In genomic region chr10:93267521-93267920, GRCh38 we compare ENCODE assay signal across 1 cellular context.
TF ChIP-seq lines count a peak whose summit lies in the region.

No MANE protein-coding gene starts in this region.

TF ChIP-seq in GM12878, 131 proteins besides CTCF, POLR2A, EP300 and RAD21 (continued from another document and continues in another):
- no peak for TF ChIP-seq ZBTB40 (IDR thresholded peaks at IDR 0.05; ENCODE audit: borderline replicate concordance)
- peak; percentile 98 for TF ChIP-seq IRF4 (IDR thresholded peaks at IDR 0.05; ENCODE audit: low read depth, low read length)
- TF ChIP-seq ZNF207 (IDR thresholded peaks at IDR 0.05; ENCODE audit: borderline replicate concordance), result no peak
- TF ChIP-seq, protein P1, sequence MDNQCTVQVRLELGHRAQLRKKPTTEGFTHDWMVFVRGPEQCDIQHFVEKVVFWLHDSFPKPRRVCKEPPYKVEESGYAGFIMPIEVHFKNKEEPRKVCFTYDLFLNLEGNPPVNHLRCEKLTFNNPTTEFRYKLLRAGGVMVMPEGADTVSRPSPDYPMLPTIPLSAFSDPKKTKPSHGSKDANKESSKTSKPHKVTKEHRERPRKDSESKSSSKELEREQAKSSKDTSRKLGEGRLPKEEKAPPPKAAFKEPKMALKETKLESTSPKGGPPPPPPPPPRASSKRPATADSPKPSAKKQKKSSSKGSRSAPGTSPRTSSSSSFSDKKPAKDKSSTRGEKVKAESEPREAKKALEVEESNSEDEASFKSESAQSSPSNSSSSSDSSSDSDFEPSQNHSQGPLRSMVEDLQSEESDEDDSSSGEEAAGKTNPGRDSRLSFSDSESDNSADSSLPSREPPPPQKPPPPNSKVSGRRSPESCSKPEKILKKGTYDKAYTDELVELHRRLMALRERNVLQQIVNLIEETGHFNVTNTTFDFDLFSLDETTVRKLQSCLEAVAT (IDR thresholded peaks at IDR 0.05), result 0 out of 2 replicates have a peak, but pooled peaks have one; percentile 55
- TF ChIP-seq GATAD2B (conservative IDR thresholded peaks at IDR 0.05; ENCODE audit: low read depth), result peak; percentile 65
- peak; percentile 98 for TF ChIP-seq MTA2 (IDR thresholded peaks at IDR 0.05; ENCODE audit: low read depth)
- peak; percentile 89; the same call in 1 of the 2 replicates for TF ChIP-seq ZBED1 (IDR thresholded peaks at IDR 0.05; ENCODE audit: borderline replicate concordance)
- TF ChIP-seq BACH1 (IDR thresholded peaks at IDR 0.05; ENCODE audit: borderline replicate concordance), result peak; percentile 88; the same call in 1 of the 2 replicates
- TF ChIP-seq PAX8 (IDR thresholded peaks at IDR 0.05), result no peak
- no peak for TF ChIP-seq MYB (IDR thresholded peaks at IDR 0.05; ENCODE audit: borderline replicate concordance, low read depth, low read length)
- peak; percentile 81 for TF ChIP-seq MEF2B (IDR thresholded peaks at IDR 0.05; ENCODE audit: partially characterized antibody, poor library complexity, severe bottlenecking)
- TF ChIP-seq ZNF622 (IDR thresholded peaks at IDR 0.05), result no peak
- TF ChIP-seq RUNX3 (IDR thresholded peaks at IDR 0.05; ENCODE audit: low read length), result peak; percentile 99
- no peak for TF ChIP-seq NR2C1 (IDR thresholded peaks at IDR 0.05)
- TF ChIP-seq, protein P2, sequence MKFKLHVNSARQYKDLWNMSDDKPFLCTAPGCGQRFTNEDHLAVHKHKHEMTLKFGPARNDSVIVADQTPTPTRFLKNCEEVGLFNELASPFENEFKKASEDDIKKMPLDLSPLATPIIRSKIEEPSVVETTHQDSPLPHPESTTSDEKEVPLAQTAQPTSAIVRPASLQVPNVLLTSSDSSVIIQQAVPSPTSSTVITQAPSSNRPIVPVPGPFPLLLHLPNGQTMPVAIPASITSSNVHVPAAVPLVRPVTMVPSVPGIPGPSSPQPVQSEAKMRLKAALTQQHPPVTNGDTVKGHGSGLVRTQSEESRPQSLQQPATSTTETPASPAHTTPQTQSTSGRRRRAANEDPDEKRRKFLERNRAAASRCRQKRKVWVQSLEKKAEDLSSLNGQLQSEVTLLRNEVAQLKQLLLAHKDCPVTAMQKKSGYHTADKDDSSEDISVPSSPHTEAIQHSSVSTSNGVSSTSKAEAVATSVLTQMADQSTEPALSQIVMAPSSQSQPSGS (IDR thresholded peaks at IDR 0.05; ENCODE audit: low read length), result peak; percentile 95
- TF ChIP-seq ZNF217 (IDR thresholded peaks at IDR 0.05), result peak; percentile 95
- TF ChIP-seq MTA3 (IDR thresholded peaks at IDR 0.05; ENCODE audit: borderline replicate concordance, low read length), result peak; percentile 98
- no peak for TF ChIP-seq RAD51 (IDR thresholded peaks at IDR 0.05)
- peak; percentile 97 for TF ChIP-seq ESRRA (IDR thresholded peaks at IDR 0.05; ENCODE audit: low read length)
- no peak for TF ChIP-seq SIX5 (IDR thresholded peaks at IDR 0.05; ENCODE audit: low read depth, low read length, severe bottlenecking)
- TF ChIP-seq REST (IDR thresholded peaks at IDR 0.05; ENCODE audit: low read depth, low read length), result no peak
- no peak for TF ChIP-seq ZNF384 (IDR thresholded peaks at IDR 0.05; ENCODE audit: borderline replicate concordance, low read depth, low read length)
- no peak for TF ChIP-seq CBX3 (IDR thresholded peaks at IDR 0.05; ENCODE audit: borderline replicate concordance, low read depth)
- TF ChIP-seq YY1 (IDR thresholded peaks at IDR 0.05; ENCODE audit: low read depth, low read length), result no peak
- TF ChIP-seq, protein P3, sequence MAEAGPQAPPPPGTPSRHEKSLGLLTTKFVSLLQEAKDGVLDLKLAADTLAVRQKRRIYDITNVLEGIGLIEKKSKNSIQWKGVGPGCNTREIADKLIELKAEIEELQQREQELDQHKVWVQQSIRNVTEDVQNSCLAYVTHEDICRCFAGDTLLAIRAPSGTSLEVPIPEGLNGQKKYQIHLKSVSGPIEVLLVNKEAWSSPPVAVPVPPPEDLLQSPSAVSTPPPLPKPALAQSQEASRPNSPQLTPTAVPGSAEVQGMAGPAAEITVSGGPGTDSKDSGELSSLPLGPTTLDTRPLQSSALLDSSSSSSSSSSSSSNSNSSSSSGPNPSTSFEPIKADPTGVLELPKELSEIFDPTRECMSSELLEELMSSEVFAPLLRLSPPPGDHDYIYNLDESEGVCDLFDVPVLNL (IDR thresholded peaks at IDR 0.05; ENCODE audit: low read depth, low read length), result no peak
- no peak for TF ChIP-seq EGR1 (IDR thresholded peaks at IDR 0.05; ENCODE audit: borderline replicate concordance in 1 of 2, low read depth in 2 of 2, low read length in 2 of 2)
- TF ChIP-seq STAT3 (IDR thresholded peaks at IDR 0.05; ENCODE audit: low read depth, low read length), result no peak
- TF ChIP-seq SUZ12 (IDR thresholded peaks at IDR 0.05; ENCODE audit: unreplicated experiment), result no peak
- peak; percentile 93 for TF ChIP-seq EED (IDR thresholded peaks at IDR 0.05; ENCODE audit: low read depth)
- peak; percentile 83 for TF ChIP-seq PKNOX1 (IDR thresholded peaks at IDR 0.05)
- TF ChIP-seq YBX1 (IDR thresholded peaks at IDR 0.05), result no peak
- 0 out of 2 replicates have a peak, but pooled peaks have one; percentile 33 for TF ChIP-seq PML (IDR thresholded peaks at IDR 0.05; ENCODE audit: low read length)
- TF ChIP-seq, protein P4, sequence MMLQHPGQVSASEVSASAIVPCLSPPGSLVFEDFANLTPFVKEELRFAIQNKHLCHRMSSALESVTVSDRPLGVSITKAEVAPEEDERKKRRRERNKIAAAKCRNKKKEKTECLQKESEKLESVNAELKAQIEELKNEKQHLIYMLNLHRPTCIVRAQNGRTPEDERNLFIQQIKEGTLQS (IDR thresholded peaks at IDR 0.05; ENCODE audit: borderline replicate concordance, extremely low read depth, low read depth, low read length), result no peak
- TF ChIP-seq IKZF2 (IDR thresholded peaks at IDR 0.05), result peak; percentile 99
- TF ChIP-seq SIN3A (IDR thresholded peaks at IDR 0.05; ENCODE audit: low read depth, low read length), result no peak
- TF ChIP-seq HDAC6 (IDR thresholded peaks at IDR 0.05; ENCODE audit: unreplicated experiment), result no peak
- TF ChIP-seq RELA (IDR thresholded peaks at IDR 0.05; ENCODE audit: borderline replicate concordance, partially characterized antibody), result no peak
- 0 out of 2 replicates have a peak, but pooled peaks have one; percentile 72 for TF ChIP-seq EZH2 (IDR thresholded peaks at IDR 0.05; ENCODE audit: borderline replicate concordance, control insufficient read depth, low read depth, low read length)
- no peak for TF ChIP-seq WRNIP1 (IDR thresholded peaks at IDR 0.05; ENCODE audit: borderline replicate concordance, low read depth, low read length)
- TF ChIP-seq SKIL (IDR thresholded peaks at IDR 0.05; ENCODE audit: low read depth, poor library complexity, severe bottlenecking), result peak; percentile 86
- no peak for TF ChIP-seq STAT1 (conservative IDR thresholded peaks at IDR 0.05)
- TF ChIP-seq FOXK2 (IDR thresholded peaks at IDR 0.05), result no peak
- TF ChIP-seq IRF5 (IDR thresholded peaks at IDR 0.05; ENCODE audit: borderline replicate concordance), result no peak
